Comparison of ENCODE assay signal across 26 cellular contexts in genomic region chr7:158880973-158881372, GRCh38.
"Had no signal": no experiment of that assay in that cellular context is flagged by ENCODE, and none has a peak within 500 bp of the region (broad histone marks: within the 10 kb centered on the region; RNA-seq: fewer than 3 reads in every experiment).

No MANE protein-coding gene starts in this region.

- H3K27ac Mint-ChIP-seq: dendritic cell treated with granulocyte-macrophage colony-stimulating factor and Interleukin-4, amounts not matched to agents 40 ng/mL and 50 ng/mL, for 4 days; natural killer cell; neural progenitor cell; stimulated activated memory B cell treated with anti-CD40 and anti-IgM and Interleukin-4, amounts not matched to agents 10 μg/mL and 1 μg/mL and 100 μg/mL, for 72 hours had no signal

- H2AFZ ChIP-seq: neural progenitor cell had no signal

- H3K4me1 Mint-ChIP-seq: central memory CD8-positive, alpha-beta T cell; natural killer cell; neural progenitor cell; stimulated activated memory B cell treated with anti-CD40 and anti-IgM and Interleukin-4, amounts not matched to agents 10 μg/mL and 1 μg/mL and 100 μg/mL, for 72 hours had no signal

- H3K9ac ChIP-seq: neural progenitor cell had no signal

- H3K9me3 ChIP-seq: colonic mucosa, esophagus muscularis mucosa, gastroesophageal sphincter, heart right ventricle, ovary, psoas muscle, spleen, thoracic aorta, tibial nerve, upper lobe of left lung had no signal

- H3K4me3 Mint-ChIP-seq: central memory CD8-positive, alpha-beta T cell; dendritic cell treated with granulocyte-macrophage colony-stimulating factor and Interleukin-4, amounts not matched to agents 40 ng/mL and 50 ng/mL, for 4 days; natural killer cell; neural progenitor cell; stimulated activated memory B cell treated with anti-CD40 and anti-IgM and Interleukin-4, amounts not matched to agents 10 μg/mL and 1 μg/mL and 100 μg/mL, for 72 hours had no signal

- H3K9me3 Mint-ChIP-seq: central memory CD8-positive, alpha-beta T cell; dendritic cell treated with granulocyte-macrophage colony-stimulating factor and Interleukin-4, amounts not matched to agents 40 ng/mL and 50 ng/mL, for 4 days; natural killer cell; neural progenitor cell; stimulated activated memory B cell treated with anti-CD40 and anti-IgM and Interleukin-4, amounts not matched to agents 10 μg/mL and 1 μg/mL and 100 μg/mL, for 72 hours had no signal

- H3K4me1 ChIP-seq: colonic mucosa, esophagus muscularis mucosa, foreskin keratinocyte, gastroesophageal sphincter, heart right ventricle, neural progenitor cell, psoas muscle, spleen, tibial nerve, upper lobe of left lung had no signal

- H3K27me3 Mint-ChIP-seq: central memory CD8-positive, alpha-beta T cell; dendritic cell treated with granulocyte-macrophage colony-stimulating factor and Interleukin-4, amounts not matched to agents 40 ng/mL and 50 ng/mL, for 4 days; stimulated activated memory B cell treated with anti-CD40 and anti-IgM and Interleukin-4, amounts not matched to agents 10 μg/mL and 1 μg/mL and 100 μg/mL, for 72 hours had no signal

- H3K27me3 ChIP-seq: colonic mucosa, esophagus muscularis mucosa, foreskin keratinocyte, gastroesophageal sphincter, heart right ventricle, neural progenitor cell, ovary, spleen, tibial nerve, upper lobe of left lung had no signal

- H3K36me3 Mint-ChIP-seq: natural killer cell had no signal

- H3K36me3 ChIP-seq: colonic mucosa, neural progenitor cell, ovary had no signal

- ATAC-seq: foreskin keratinocyte; gastroesophageal sphincter; heart right ventricle; natural killer cell; psoas muscle; stimulated activated memory B cell treated with anti-CD40 and anti-IgM and Interleukin-4, amounts not matched to agents 10 μg/mL and 1 μg/mL and 100 μg/mL, for 72 hours; stimulated activated naive CD8-positive, alpha-beta T cell treated with anti-CD3 and anti-CD28 coated beads, Interleukin-15, Interleukin-2, amounts not matched to agents 100 U/mL and 50 U/mL, for 24 hours had no signal

- H3K4me3 ChIP-seq: colonic mucosa, esophagus muscularis mucosa, gastroesophageal sphincter, heart right ventricle, neural progenitor cell, ovary, psoas muscle, skin epidermis, spleen, thoracic aorta, tibial nerve, upper lobe of left lung had no signal

- H3K4me2 ChIP-seq: neural progenitor cell had no signal

- H3K27ac ChIP-seq: colonic mucosa, esophagus muscularis mucosa, foreskin keratinocyte, gastroesophageal sphincter, heart right ventricle, neural progenitor cell, ovary, psoas muscle, skin epidermis, spleen, thoracic aorta, tibial nerve, upper lobe of left lung had no signal

- DNase-seq: colonic mucosa; effector memory CD4-positive, alpha-beta T cell; foreskin keratinocyte; heart right ventricle; hippocampal formation; mammary epithelial cell; natural killer cell; nucleus accumbens; ovary; posterior cingulate gyrus; psoas muscle; right cardiac atrium; spleen; stimulated activated CD4-positive, alpha-beta T cell treated with anti-CD3 and anti-CD28 coated beads, Interleukin-4, amount 100 ng/mL, for 4 hours; stimulated activated naive CD8-positive, alpha-beta T cell treated with anti-CD3 and anti-CD28 coated beads, Interleukin-15, Interleukin-2, amounts not matched to agents 100 U/mL and 50 U/mL, for 24 hours; substantia nigra; upper lobe of left lung had no signal
